16 cellular contexts compared by ENCODE assay signal in the genomic region with DNA sequence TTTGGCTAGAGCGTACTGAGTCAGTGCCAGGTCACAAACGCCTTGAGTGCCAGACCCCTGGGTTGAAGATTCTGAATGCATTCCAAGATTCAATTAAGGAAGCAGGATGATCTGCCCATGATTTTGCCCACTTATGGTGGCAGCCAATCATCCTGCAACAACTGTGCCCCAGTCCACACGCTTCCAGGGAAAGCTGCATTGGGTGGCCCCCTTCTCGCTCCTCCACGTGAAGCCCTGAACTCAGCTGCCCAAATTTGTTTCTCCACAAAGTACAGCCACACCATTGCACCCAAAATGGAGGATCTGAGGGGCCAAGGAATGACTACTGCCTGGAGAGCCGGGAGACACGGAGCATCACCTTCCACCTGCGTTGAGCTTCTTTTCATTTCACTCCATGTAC.
DNase-seq lines count a peak whose midpoint lies in the region; ATAC-seq and TF ChIP-seq lines count a peak whose summit lies in the region.
"Had no signal": no experiment of that assay in that cellular context is flagged by ENCODE, and none has a peak within 500 bp of the region (broad histone marks: within the 10 kb centered on the region; RNA-seq: fewer than 3 reads in every experiment).

No MANE protein-coding gene starts in this region.

- no peak for ATAC-seq in upper lobe of right lung

- H3K4me1 ChIP-seq in right atrium auricular region: peaks cover 0 to 15% of the 10 kb centered on the region in 2 donors
- H3K4me1 ChIP-seq in upper lobe of right lung: no peaks in the 10 kb centered on the region
- H3K4me1 ChIP-seq in ascending aorta: no peaks in the 10 kb centered on the region
- H3K4me1 ChIP-seq: HAP-1 had no signal

- H3K27ac ChIP-seq in right atrium auricular region (no peak overlapping the region), upper lobe of right lung (no peak overlapping the region), ascending aorta (no peak overlapping the region)
- H3K27ac ChIP-seq: GM23248, HL-60 had no signal

- peak overlapping the region; percentile 23 for H3K4me3 Mint-ChIP-seq in endothelial cell (ENCODE audit: unreplicated experiment)
- H3K4me3 Mint-ChIP-seq: B cell; CD4-positive, CD25-positive, alpha-beta regulatory T cell had no signal

- no peaks in the 10 kb centered on the region for H3K9me3 Mint-ChIP-seq in endothelial cell (ENCODE audit: unreplicated experiment)
- H3K9me3 Mint-ChIP-seq: CD4-positive, CD25-positive, alpha-beta regulatory T cell had no signal

- H3K36me3 ChIP-seq in right atrium auricular region: no peaks in the 10 kb centered on the region
- H3K36me3 ChIP-seq in upper lobe of right lung: no peaks in the 10 kb centered on the region
- no peaks in the 10 kb centered on the region for H3K36me3 ChIP-seq in ascending aorta
- H3K36me3 ChIP-seq: HAP-1 had no signal

- H3K27ac Mint-ChIP-seq in endothelial cell (ENCODE audit: unreplicated experiment): no peak overlapping the region
- H3K27ac Mint-ChIP-seq: B cell; CD4-positive, CD25-positive, alpha-beta regulatory T cell had no signal

- intact Hi-C loops in cardiac septum (cut with DNase I): no loop called here
- intact Hi-C loops in upper lobe of right lung (cut with DNase I): no loop called here
- intact Hi-C loops in ascending aorta (cut with DNase I): no loop called here

- H3K27me3 Mint-ChIP-seq in endothelial cell (ENCODE audit: unreplicated experiment): peaks cover 7% of the 10 kb centered on the region
- H3K27me3 Mint-ChIP-seq: B cell; CD4-positive, CD25-positive, alpha-beta regulatory T cell had no signal

- H3K27me3 ChIP-seq in right atrium auricular region (no peaks in the 10 kb centered on the region), upper lobe of right lung (no peaks in the 10 kb centered on the region), ascending aorta (no peaks in the 10 kb centered on the region)

- no peaks in the 10 kb centered on the region for H3K9me3 ChIP-seq in right atrium auricular region
- no peaks in the 10 kb centered on the region for H3K9me3 ChIP-seq in upper lobe of right lung
- no peaks in the 10 kb centered on the region for H3K9me3 ChIP-seq in ascending aorta
- H3K9me3 ChIP-seq: Caco-2, HAP-1 had no signal

- DNase-seq in cardiac septum (ENCODE audit: low spot score): peak; percentile 19
- no peak for DNase-seq in right atrium auricular region (ENCODE audit: low spot score)
- DNase-seq in G401 (ENCODE audit: low spot score): peak; percentile 50
- no peak for DNase-seq in endothelial cell (ENCODE audit: low spot score)
- peak; percentile 53 for DNase-seq in upper lobe of right lung
- DNase-seq in NCI-H187 treated with DMSO at 0.1 percent for 48 hours (lab: John Stamatoyannopoulos, UW): no peak
- no peak for DNase-seq in NCI-H510A (lab: John Stamatoyannopoulos, UW)
- DNase-seq in ascending aorta (ENCODE audit: low spot score in 2 of 2): no peak
- DNase-seq: C1 segment of cervical spinal cord; Caco-2; CD4-positive, CD25-positive, alpha-beta regulatory T cell; EL; GM23248 had no signal

- in situ Hi-C loops in G401 (cut with HindIII; ENCODE audit: low sequenced_read_pairs): no loop called here

- H3K4me3 ChIP-seq in right atrium auricular region (no peak overlapping the region), upper lobe of right lung (no peak overlapping the region), ascending aorta (no peak overlapping the region)
- H3K4me3 ChIP-seq: GM23248, HAP-1 had no signal

- TF ChIP-seq CTCF in right atrium auricular region (IDR thresholded peaks at IDR 0.05) (no peak), endothelial cell (IDR thresholded peaks at IDR 0.05; ENCODE audit: unreplicated experiment) (no peak), upper lobe of right lung (IDR thresholded peaks at IDR 0.05) (no peak), ascending aorta (IDR thresholded peaks at IDR 0.05) (no peak)

- H3K4me1 Mint-ChIP-seq in endothelial cell (ENCODE audit: unreplicated experiment): peaks cover 39% of the 10 kb centered on the region

- peaks cover 5% of the 10 kb centered on the region for H3K36me3 Mint-ChIP-seq in endothelial cell (ENCODE audit: low read depth, unreplicated experiment)
- H3K36me3 Mint-ChIP-seq: CD4-positive, CD25-positive, alpha-beta regulatory T cell had no signal

Comparison
In these comparisons a context has a peak if more than half of its experiments do, and no peak if none do; other contexts are left out.
1. DNase-seq: peak in cardiac septum (single experiment), G401 (single experiment) and upper lobe of right lung (single experiment); none in right atrium auricular region (single experiment), endothelial cell (single experiment), NCI-H187 treated with DMSO at 0.1 percent for 48 hours (single experiment), NCI-H510A (single experiment) and ascending aorta (0 of 2).